ENCODE assay signal across 20 cellular contexts in genomic region chr7:87507446-87507845, GRCh38. TPM values are rescaled to one million over a fixed set of nuclear protein-coding genes. Genes with fewer than 3 reads are reported as not detected.
DNase-seq lines count a peak whose midpoint lies in the region; ATAC-seq and TF ChIP-seq lines count a peak whose summit lies in the region.
"Had no signal": no experiment of that assay in that cellular context is flagged by ENCODE, and none has a peak within 500 bp of the region (broad histone marks: within the 10 kb centered on the region; RNA-seq: fewer than 3 reads in every experiment).

No MANE protein-coding gene starts in this region.

- ATAC-seq in WTC11 (peak; percentile 76), right lobe of liver (peak; percentile 40 to 62 (median 50)), GM18858 (IDR thresholded peaks at IDR 0.05; ENCODE audit: unreplicated experiment) (no peak)
- ATAC-seq: activated T-cell treated with anti-CD3 and anti-CD28 coated beads, Interleukin-2, amount 50 U/mL, for 72 hours; stimulated activated naive CD8-positive, alpha-beta T cell treated with anti-CD3 and anti-CD28 coated beads, Interleukin-15, Interleukin-2, amounts not matched to agents 100 U/mL and 50 U/mL, for 24 hours had no signal

- H3K36me3 ChIP-seq in right lobe of liver = peaks cover 0 to 14% (median 0%) of the 10 kb centered on the region in 4 donors
- H3K36me3 ChIP-seq in effector memory CD4-positive, alpha-beta T cell (ENCODE audit: control insufficient read depth, insufficient read depth, low read length) = no peaks in the 10 kb centered on the region
- H3K36me3 ChIP-seq: sigmoid colon had no signal

- 0 out of 2 replicates have a peak, but pooled peaks have one; percentile 20 for TF ChIP-seq CTCF in WTC11 (IDR thresholded peaks at IDR 0.05)
- peak in 3 of 4 donors; percentile 19 to 43 (median 29) for TF ChIP-seq CTCF in right lobe of liver (IDR thresholded peaks at IDR 0.05)

- peaks cover 13% of the 10 kb centered on the region for H3K4me1 Mint-ChIP-seq in WTC11

- H3K27ac Mint-ChIP-seq in WTC11 = no peak overlapping the region
- H3K27ac Mint-ChIP-seq: activated T-cell treated with anti-CD3 and anti-CD28 coated beads, Interleukin-2, amount 50 U/mL, for 72 hours; HFFc6 had no signal

- no peak overlapping the region for H3K4me3 ChIP-seq in right lobe of liver
- H3K4me3 ChIP-seq in effector memory CD4-positive, alpha-beta T cell (ENCODE audit: insufficient read depth, low read depth, low read length, poor library complexity, severe bottlenecking) = no peak overlapping the region
- H3K4me3 ChIP-seq: lung, sigmoid colon had no signal

- whole genome bisulfite sequencing in right lobe of liver (ENCODE audit: insufficient coverage, low coverage, low lambda C conversion rate, missing lambda C conversion rate) = 50% methylated on average over 3 of the region's 3 CpGs

- TF ChIP-seq POLR2A in right lobe of liver (IDR thresholded peaks at IDR 0.05) = no peak

- no peaks in the 10 kb centered on the region for H3K36me3 Mint-ChIP-seq in WTC11

- no peaks in the 10 kb centered on the region for H3K27me3 ChIP-seq in right lobe of liver
- H3K27me3 ChIP-seq in effector memory CD4-positive, alpha-beta T cell (replicated peaks; ENCODE audit: control insufficient read depth, insufficient read depth, low read length, poor library complexity, severe bottlenecking) = no peaks in the 10 kb centered on the region
- H3K27me3 ChIP-seq: sigmoid colon had no signal

- H3K4me3 Mint-ChIP-seq in WTC11 = no peak overlapping the region
- H3K4me3 Mint-ChIP-seq: activated T-cell treated with anti-CD3 and anti-CD28 coated beads, Interleukin-2, amount 50 U/mL, for 72 hours; HFFc6 had no signal

- intact Hi-C loops in right lobe of liver (cut with DNase I) = no loop called here

- DNase-seq in DMS 273 (lab: John Stamatoyannopoulos, UW; ENCODE audit: unreplicated experiment) (peak; percentile 32), DMS 273 treated with DMSO at 0.1 percent for 48 hours (lab: John Stamatoyannopoulos, UW) (no peak), HT-29 (ENCODE audit: low spot score) (peak; percentile 53), WTC11 (ENCODE audit: low spot score) (no peak), right lobe of liver (no peak), superior temporal gyrus (ENCODE audit: extremely low spot score) (no peak)
- no peak for DNase-seq in effector memory CD4-positive, alpha-beta T cell
- DNase-seq: 8988T; activated CD4-positive, alpha-beta T cell treated with anti-CD3 and anti-CD28 coated beads for 4 hours; activated T-cell treated with anti-CD3 and anti-CD28 coated beads, Interleukin-2, amount 50 U/mL, for 72 hours; cortex of kidney; HFFc6; hippocampal formation; NCI-H2171; sigmoid colon; stimulated activated naive CD8-positive, alpha-beta T cell treated with anti-CD3 and anti-CD28 coated beads, Interleukin-15, Interleukin-2, amounts not matched to agents 100 U/mL and 50 U/mL, for 24 hours; T-helper 1 cell had no signal

- no peaks in the 10 kb centered on the region; the same call in 1 of the 2 replicates for H3K27me3 Mint-ChIP-seq in WTC11 (ENCODE audit: low read depth)

- POLR2A ChIA-PET in WTC11 (lab: Charles Lee) = no interaction called here

- H3K4me1 ChIP-seq in right lobe of liver = no peaks in the 10 kb centered on the region
- no peaks in the 10 kb centered on the region for H3K4me1 ChIP-seq in effector memory CD4-positive, alpha-beta T cell (ENCODE audit: control insufficient read depth, insufficient read depth, low read length, poor library complexity, severe bottlenecking)
- H3K4me1 ChIP-seq: Caco-2, sigmoid colon had no signal

- CTCF ChIA-PET in WTC11 (lab: Charles Lee) = interaction anchor here (0.8 to 2.4 kb wide), 4 partner anchors 43 to 195 kb away, joined by 3 to 10 read pairs (median 5); partner anchors contain the start of gene ABCB1

- no peaks in the 10 kb centered on the region for H3K9me3 ChIP-seq in right lobe of liver
- no peaks in the 10 kb centered on the region for H3K9me3 ChIP-seq in effector memory CD4-positive, alpha-beta T cell (ENCODE audit: control insufficient read depth, low read length)
- H3K9me3 ChIP-seq: Caco-2, sigmoid colon had no signal

- no peak overlapping the region for H3K27ac ChIP-seq in right lobe of liver
- no peak overlapping the region for H3K27ac ChIP-seq in effector memory CD4-positive, alpha-beta T cell (ENCODE audit: insufficient read depth, low read length, poor library complexity, severe bottlenecking)
- H3K27ac ChIP-seq: sigmoid colon had no signal

- no peaks in the 10 kb centered on the region for H3K9me3 Mint-ChIP-seq in WTC11
- H3K9me3 Mint-ChIP-seq: activated T-cell treated with anti-CD3 and anti-CD28 coated beads, Interleukin-2, amount 50 U/mL, for 72 hours; HFFc6 had no signal

TF ChIP-seq in WTC11, 78 proteins besides CTCF, POLR2A, EP300 and RAD21:
- TF ChIP-seq FOXP1 (CRISPR knock-in tag; IDR thresholded peaks at IDR 0.05; ENCODE audit: borderline replicate concordance) = no peak
- no peak for TF ChIP-seq OVOL2 (CRISPR knock-in tag; IDR thresholded peaks at IDR 0.05; ENCODE audit: borderline replicate concordance)
- TF ChIP-seq ZNF423 (CRISPR knock-in tag; IDR thresholded peaks at IDR 0.05) = no peak
- TF ChIP-seq ZNF219 (CRISPR knock-in tag; IDR thresholded peaks at IDR 0.05; ENCODE audit: borderline replicate concordance) = no peak

RNA-seq across cellular contexts. Expression of gene ABCB4, which starts 32.0 kb away (rescaled TPM):
- total RNA-seq in HT-29 (2014; rRNA removed; shearing (Covaris generic)) = 0.47 and 0.56 TPM in 2 replicates
- total RNA-seq in WTC11 (2021) = 0.71 to 1.2 TPM (median 1.1 TPM) in 3 replicates
- 100 to 1,000 TPM in 5 of 6 experiments, 10 to 100 TPM in 1; 57.2 to 189 (median 115) TPM for total RNA-seq in right lobe of liver

Comparison
In these comparisons a context has a peak if more than half of its experiments do, and no peak if none do; other contexts are left out.
1. DNase-seq: peak in DMS 273 (single experiment) and HT-29 (single experiment); none in DMS 273 treated with DMSO at 0.1 percent for 48 hours (single experiment), WTC11 (single experiment), right lobe of liver (0 of 3), effector memory CD4-positive, alpha-beta T cell (0 of 3) and superior temporal gyrus (single experiment).
2. RNA of gene ABCB4, which starts 32.0 kb away (total RNA-seq): 57.2 to 189 TPM in right lobe of liver; 0.71 to 1.2 TPM in WTC11 and 0.47 to 0.56 TPM in HT-29; every median in the first group is over 10 times any median in the second.